In genomic region chr14:20690848-20691640, GRCh38 we compare ENCODE assay signal across 9 cellular contexts. TPM values are rescaled to one million over a fixed set of nuclear protein-coding genes. Genes with fewer than 3 reads are reported as not detected.
DNase-seq lines count a peak whose midpoint lies in the region; ATAC-seq lines count a peak whose summit lies in the region.
"Had no signal": no experiment of that assay in that cellular context is flagged by ENCODE, and none has a peak within 500 bp of the region (broad histone marks: within the 10 kb centered on the region; RNA-seq: fewer than 3 reads in every experiment).

No MANE protein-coding gene starts in this region.

- H3K4me3 ChIP-seq in H7 (ENCODE audit: insufficient read depth, low read depth, low read length) = no peak overlapping the region

- no peaks in the 10 kb centered on the region for H3K36me3 Mint-ChIP-seq in stimulated activated effector memory CD8-positive, alpha-beta T cell treated with anti-CD3 and anti-CD28 coated beads, Interleukin-12 subunit alpha, Interleukin-12 subunit beta, amount 100 ng/mL, for 72 hours
- H3K36me3 Mint-ChIP-seq: activated naive CD8-positive, alpha-beta T cell had no signal

- DNase-seq in Daoy (ENCODE audit: low read depth) (peak; percentile 70), H7 (peak; percentile 83), NCI-H187 (lab: John Stamatoyannopoulos, UW) (peak; percentile 16 to 23), T-helper 1 cell (peak in 4 of 5 donors; percentile 9 to 74 (median 40)), caudate nucleus (lab: John Stamatoyannopoulos, UW) (peak in 35 of 61 donors; percentile 2 to 71 (median 23)), kidney glomerular epithelial cell (lab: John Stamatoyannopoulos, UW) (peak; percentile 87)
- peak in 1 of 2 donors; percentile 55 for DNase-seq in stimulated activated effector memory CD8-positive, alpha-beta T cell treated with anti-CD3 and anti-CD28 coated beads, Interleukin-12 subunit alpha, Interleukin-12 subunit beta, amount 100 ng/mL, for 72 hours (ENCODE audit: low spot score in 2 of 2)

- no peak overlapping the region for H3K27ac ChIP-seq in caudate nucleus (ENCODE audit: low read depth, low read length)

- no peaks in the 10 kb centered on the region for H3K9me3 Mint-ChIP-seq in stimulated activated effector memory CD8-positive, alpha-beta T cell treated with anti-CD3 and anti-CD28 coated beads, Interleukin-12 subunit alpha, Interleukin-12 subunit beta, amount 100 ng/mL, for 72 hours

- no peaks in the 10 kb centered on the region for H3K27me3 ChIP-seq in H7 (ENCODE audit: control insufficient read depth, insufficient read depth, low read length)

- H3K36me3 ChIP-seq in H7 (replicated peaks; ENCODE audit: control insufficient read depth, insufficient read depth, low read length) = no peaks in the 10 kb centered on the region

- ATAC-seq in stimulated activated effector memory CD8-positive, alpha-beta T cell treated with anti-CD3 and anti-CD28 coated beads, Interleukin-12 subunit alpha, Interleukin-12 subunit beta, amount 100 ng/mL, for 72 hours = peak; percentile 74
- no peak for ATAC-seq in GM21447 (IDR thresholded peaks at IDR 0.05; ENCODE audit: unreplicated experiment)

- no peak overlapping the region for H3K27ac Mint-ChIP-seq in stimulated activated effector memory CD8-positive, alpha-beta T cell treated with anti-CD3 and anti-CD28 coated beads, Interleukin-12 subunit alpha, Interleukin-12 subunit beta, amount 100 ng/mL, for 72 hours
- H3K27ac Mint-ChIP-seq: activated naive CD8-positive, alpha-beta T cell had no signal

- peaks cover 12% of the 10 kb centered on the region for H3K4me1 Mint-ChIP-seq in stimulated activated effector memory CD8-positive, alpha-beta T cell treated with anti-CD3 and anti-CD28 coated beads, Interleukin-12 subunit alpha, Interleukin-12 subunit beta, amount 100 ng/mL, for 72 hours

- H3K4me3 Mint-ChIP-seq in stimulated activated effector memory CD8-positive, alpha-beta T cell treated with anti-CD3 and anti-CD28 coated beads, Interleukin-12 subunit alpha, Interleukin-12 subunit beta, amount 100 ng/mL, for 72 hours = no peak overlapping the region
- H3K4me3 Mint-ChIP-seq: activated naive CD8-positive, alpha-beta T cell had no signal

RNA-seq across cellular contexts. Expression of gene ANG, which starts 2.5 kb away (rescaled TPM):
- 1.3 and 2.4 TPM in 2 replicates for total RNA-seq in Daoy (2014; rRNA removed; shearing (Covaris generic))
- 19.4 and 23.5 TPM in 2 replicates for total RNA-seq in H7 (2014; rRNA removed; shearing (Covaris generic))

RNA-seq across cellular contexts. Expression of gene RNASE4, which starts 6.7 kb away (rescaled TPM):
- total RNA-seq in Daoy (2014; rRNA removed; shearing (Covaris generic)) = 2.4 and 5.2 TPM in 2 replicates
- total RNA-seq in H7 (2014; rRNA removed; shearing (Covaris generic)) = 15.8 and 20.5 TPM in 2 replicates

RNA-seq across cellular contexts. Expression of gene OR6S1, which starts 49.6 kb away (rescaled TPM):
- not detected in 2 replicates for total RNA-seq in Daoy (2014; rRNA removed; shearing (Covaris generic))
- not detected in 2 replicates for total RNA-seq in H7 (2014; rRNA removed; shearing (Covaris generic))

RNA-seq across cellular contexts. Expression of gene EDDM3A, which starts 54.6 kb away (rescaled TPM):
- not detected in 2 replicates for total RNA-seq in Daoy (2014; rRNA removed; shearing (Covaris generic))
- not detected in 2 replicates for total RNA-seq in H7 (2014; rRNA removed; shearing (Covaris generic))
